In genomic region chr10:119308556-119309422, GRCh38 we compare ENCODE assay signal across 25 cellular contexts.
A peak's percentile ranks its signal among the peaks of the same experiment; 100 is the strongest.
DNase-seq lines count a peak whose midpoint lies in the region; ATAC-seq and TF ChIP-seq lines count a peak whose summit lies in the region.
"Had no signal": no experiment of that assay in that cellular context is flagged by ENCODE, and none has a peak within 500 bp of the region (broad histone marks: within the 10 kb centered on the region; RNA-seq: fewer than 3 reads in every experiment).

No MANE protein-coding gene starts in this region.

- no peak for TF ChIP-seq RAD21 in SK-N-SH (IDR thresholded peaks at IDR 0.05; ENCODE audit: low read length)

- H3K4me3 ChIP-seq in right cardiac atrium (ENCODE audit: low read length), result no peak overlapping the region
- no peak overlapping the region for H3K4me3 ChIP-seq in SK-N-SH (ENCODE audit: low read depth in 2 of 2, low read length in 1 of 2)
- H3K4me3 ChIP-seq: body of pancreas, HAP-1, ovary, stomach, upper lobe of left lung had no signal

- no peaks in the 10 kb centered on the region for H3K36me3 Mint-ChIP-seq in chondrocyte (ENCODE audit: low read depth)
- no peaks in the 10 kb centered on the region for H3K36me3 Mint-ChIP-seq in neural crest cell (ENCODE audit: low read depth)

- H2AFZ ChIP-seq in SK-N-SH (ENCODE audit: low read depth), result no peak overlapping the region

- H3K27me3 Mint-ChIP-seq in chondrocyte (ENCODE audit: low read depth) (no peaks in the 10 kb centered on the region), neural crest cell (ENCODE audit: low read depth) (no peaks in the 10 kb centered on the region)

- TF ChIP-seq CTCF in chondrocyte (IDR thresholded peaks at IDR 0.05) (no peak), neural crest cell (conservative IDR thresholded peaks at IDR 0.05) (no peak), SK-N-SH (IDR thresholded peaks at IDR 0.05) (no peak)

- H3K79me2 ChIP-seq in SK-N-SH (ENCODE audit: insufficient read depth), result no peaks in the 10 kb centered on the region

- CTCF ChIA-PET in SK-N-SH (lab: Yijun Ruan, JAX), result interaction anchor here (0.7 to 1.1 kb wide), 2 partner anchors 89 to 137 kb away, joined by 3 read pairs; no protein-coding TSS in a partner anchor

- H3K9me3 Mint-ChIP-seq in chondrocyte (ENCODE audit: low read depth) (no peaks in the 10 kb centered on the region), neural crest cell (no peaks in the 10 kb centered on the region)
- H3K9me3 Mint-ChIP-seq: activated T-helper 1 cell treated with anti-CD3 and anti-CD28 coated beads, Interleukin-12 subunit alpha, Interleukin-12 subunit beta, Interleukin-2, Interleukin-4 antibody, amounts not matched to agents 30 ng/mL and 10 ng/mL and 1 ng/mL, durations not matched to agents 14 hours and 24 hours and 36 hours had no signal

- DNase-seq in right cardiac atrium (peak in 2 of 3 donors; percentile 48 to 58), Right ventricle myocardium inferior (ENCODE audit: missing footprints) (no peak), chondrocyte (ENCODE audit: low spot score) (no peak), neural crest cell (ENCODE audit: low read depth, low spot score) (no peak), globus pallidus (ENCODE audit: low spot score) (no peak), DMS53 (lab: John Stamatoyannopoulos, UW) (no peak), dedifferentiated amniotic fluid mesenchymal stem cell (ENCODE audit: extremely low spot score) (no peak), SK-N-SH (no peak)
- DNase-seq: activated CD8-positive, alpha-beta memory T cell treated with anti-CD3 and anti-CD28 coated beads, Interleukin-2, amount 10 ng/mL, durations not matched to agents 7 days and 5 days; activated naive CD8-positive, alpha-beta T cell treated with anti-CD3 and anti-CD28 coated beads, Interleukin-2, amount 10 ng/mL, durations not matched to agents 7 days and 5 days; body of pancreas; DMS 273 treated with DMSO at 0.1 percent for 48 hours; glutamatergic neuron; KBM-7; mammary epithelial cell; NCI-H1436 treated with DMSO at 0.1 percent for 48 hours; NCI-H524; ovary; stimulated activated CD4-positive, alpha-beta T cell treated with anti-CD3 and anti-CD28 coated beads, Interleukin-12 subunit alpha, Interleukin-12 subunit beta, amount 100 ng/mL, for 4 hours; stimulated activated CD4-positive, alpha-beta T cell treated with anti-CD3 and anti-CD28 coated beads, Interleukin-4, amount 100 ng/mL, for 4 hours; stomach; SW 1271 had no signal

- intact Hi-C loops in right cardiac atrium (cut with DNase I) (no loop called here), Right ventricle myocardium inferior (cut with DNase I) (no loop called here)

- POLR2A ChIA-PET in SK-N-SH (lab: Yijun Ruan, JAX), result no interaction called here

- no peaks in the 10 kb centered on the region for H4K20me1 ChIP-seq in SK-N-SH (ENCODE audit: insufficient read depth)

- H3K27me3 ChIP-seq in right cardiac atrium (ENCODE audit: control insufficient read depth, insufficient read depth) (no peaks in the 10 kb centered on the region), SK-N-SH (ENCODE audit: insufficient read depth) (no peaks in the 10 kb centered on the region)
- H3K27me3 ChIP-seq: body of pancreas, ovary, stomach, upper lobe of left lung had no signal

- H3K36me3 ChIP-seq in SK-N-SH (replicated peaks in 1 of 2; ENCODE audit: control insufficient read depth in 1 of 2, insufficient read depth in 2 of 2, low read length in 1 of 2), result no peaks in the 10 kb centered on the region
- H3K36me3 ChIP-seq: HAP-1, ovary, stomach, upper lobe of left lung had no signal

- WGBS in right cardiac atrium, result 78% methylated on average over 24 of the region's 24 CpGs
- 96% methylated on average over 14 of the region's 24 CpGs for WGBS in SK-N-SH (ENCODE audit: low lambda C conversion rate)

- peak overlapping the region; percentile 57 for H3K27ac Mint-ChIP-seq in chondrocyte (ENCODE audit: unreplicated experiment)
- peak overlapping the region; percentile 83 for H3K27ac Mint-ChIP-seq in neural crest cell (ENCODE audit: unreplicated experiment)
- H3K27ac Mint-ChIP-seq: activated CD8-positive, alpha-beta memory T cell treated with anti-CD3 and anti-CD28 coated beads, Interleukin-2, amount 10 ng/mL, durations not matched to agents 7 days and 5 days; activated naive CD8-positive, alpha-beta T cell treated with anti-CD3 and anti-CD28 coated beads, Interleukin-2, amount 10 ng/mL, durations not matched to agents 7 days and 5 days had no signal

- H3K4me1 ChIP-seq in right cardiac atrium (ENCODE audit: control insufficient read depth, insufficient read depth, low read length) (peaks cover 19% of the 10 kb centered on the region), SK-N-SH (ENCODE audit: control insufficient read depth in 1 of 2, insufficient read depth in 2 of 2, low read depth in 1 of 2, low read length in 1 of 2) (peaks cover 11 to 25% of the 10 kb centered on the region in 2 experiments; a peak in 2 of 4 replicates)
- H3K4me1 ChIP-seq: HAP-1 had no signal

- TF ChIP-seq EP300 in SK-N-SH (IDR thresholded peaks at IDR 0.05; ENCODE audit: borderline replicate concordance in 1 of 2, low read depth in 1 of 2, low read length in 1 of 2), result no peak

- peaks cover 19% of the 10 kb centered on the region for H3F3A ChIP-seq in SK-N-SH (replicated peaks; ENCODE audit: insufficient read depth)

- H3K4me2 ChIP-seq in SK-N-SH, result no peak overlapping the region

- ATAC-seq in right cardiac atrium (no peak), Right ventricle myocardium inferior (no peak)
- ATAC-seq: activated CD8-positive, alpha-beta memory T cell treated with anti-CD3 and anti-CD28 coated beads, Interleukin-2, amount 10 ng/mL, durations not matched to agents 7 days and 5 days; body of pancreas had no signal

- H3K9me2 ChIP-seq in SK-N-SH, result no peaks in the 10 kb centered on the region

- H3K4me3 Mint-ChIP-seq in chondrocyte (ENCODE audit: unreplicated experiment) (no peak overlapping the region), neural crest cell (no peak overlapping the region)
- H3K4me3 Mint-ChIP-seq: activated CD8-positive, alpha-beta memory T cell treated with anti-CD3 and anti-CD28 coated beads, Interleukin-2, amount 10 ng/mL, durations not matched to agents 7 days and 5 days; activated naive CD8-positive, alpha-beta T cell treated with anti-CD3 and anti-CD28 coated beads, Interleukin-2, amount 10 ng/mL, durations not matched to agents 7 days and 5 days; activated T-helper 1 cell treated with anti-CD3 and anti-CD28 coated beads, Interleukin-12 subunit alpha, Interleukin-12 subunit beta, Interleukin-2, Interleukin-4 antibody, amounts not matched to agents 30 ng/mL and 10 ng/mL and 1 ng/mL, durations not matched to agents 14 hours and 24 hours and 36 hours had no signal

- H3K9me3 ChIP-seq in right cardiac atrium (ENCODE audit: control insufficient read depth, low read length) (no peaks in the 10 kb centered on the region), SK-N-SH (no peaks in the 10 kb centered on the region)
- H3K9me3 ChIP-seq: body of pancreas, HAP-1, ovary, stomach, upper lobe of left lung had no signal

- no peak overlapping the region for H3K27ac ChIP-seq in right cardiac atrium (ENCODE audit: low read length)
- no peak overlapping the region for H3K27ac ChIP-seq in SK-N-SH (ENCODE audit: low read depth in 2 of 2, low read length in 1 of 2)
- H3K27ac ChIP-seq: body of pancreas, ovary had no signal

- peaks cover 33% of the 10 kb centered on the region for H3K4me1 Mint-ChIP-seq in chondrocyte (ENCODE audit: low read depth)
- peaks cover 23% of the 10 kb centered on the region for H3K4me1 Mint-ChIP-seq in neural crest cell

- H3K9ac ChIP-seq in SK-N-SH, result no peak overlapping the region

TF ChIP-seq in SK-N-SH, 30 proteins besides CTCF, POLR2A, EP300 and RAD21 (continues in another document):
- TF ChIP-seq RFX5 (IDR thresholded peaks at IDR 0.05; ENCODE audit: low read length), result no peak
- TF ChIP-seq SIN3A (IDR thresholded peaks at IDR 0.05; ENCODE audit: borderline replicate concordance, low read depth, low read length), result no peak
- no peak for TF ChIP-seq REST (IDR thresholded peaks at IDR 0.05; ENCODE audit: low read depth, low read length)
- no peak for TF ChIP-seq MEF2A (IDR thresholded peaks at IDR 0.05; ENCODE audit: borderline replicate concordance, low read depth)
- no peak for TF ChIP-seq POLR2AphosphoS5 (IDR thresholded peaks at IDR 0.05; ENCODE audit: low read depth, low read length)
- TF ChIP-seq NFIC (IDR thresholded peaks at IDR 0.05; ENCODE audit: borderline replicate concordance), result no peak
- no peak for TF ChIP-seq TCF12 (IDR thresholded peaks at IDR 0.05)
- TF ChIP-seq CHD2 (IDR thresholded peaks at IDR 0.05; ENCODE audit: low read length, partially characterized antibody), result no peak

Comparison
In these comparisons a context has a peak if more than half of its experiments do, and no peak if none do; other contexts are left out.
1. DNase-seq: peak in right cardiac atrium (2 of 3); none in Right ventricle myocardium inferior (single experiment), chondrocyte (single experiment), neural crest cell (single experiment), globus pallidus (single experiment), DMS53 (single experiment), dedifferentiated amniotic fluid mesenchymal stem cell (single experiment) and SK-N-SH (single experiment).